15 cellular contexts compared by ENCODE assay signal in genomic region chr17:59026176-59026939, GRCh38.
DNase-seq lines count a peak whose midpoint lies in the region; ATAC-seq, FAIRE-seq and TF ChIP-seq lines count a peak whose summit lies in the region.
"Had no signal": no experiment of that assay in that cellular context is flagged by ENCODE, and none has a peak within 500 bp of the region (broad histone marks: within the 10 kb centered on the region; RNA-seq: fewer than 3 reads in every experiment).

No MANE protein-coding gene starts in this region.

- H3K36me3 Mint-ChIP-seq in central memory CD8-positive, alpha-beta T cell (ENCODE audit: insufficient read depth) = peaks cover 23% of the 10 kb centered on the region
- peaks cover 0 to 49% (median 4%) of the 10 kb centered on the region in 3 donors for H3K36me3 Mint-ChIP-seq in naive thymus-derived CD8-positive, alpha-beta T cell
- peaks cover 20% of the 10 kb centered on the region for H3K36me3 Mint-ChIP-seq in activated CD8-positive, alpha-beta memory T cell treated with anti-CD3 and anti-CD28 coated beads, Interleukin-2, amount 10 ng/mL, durations not matched to agents 7 days and 5 days
- H3K36me3 Mint-ChIP-seq in mesothelial cell of epicardium = peaks cover 8% of the 10 kb centered on the region

- ATAC-seq in central memory CD8-positive, alpha-beta T cell (replicated peaks; ENCODE audit: extremely low read depth, poor library complexity, severe bottlenecking) = no peak
- ATAC-seq in naive thymus-derived CD8-positive, alpha-beta T cell = no peak
- ATAC-seq in activated CD8-positive, alpha-beta memory T cell treated with anti-CD3 and anti-CD28 coated beads, Interleukin-2, amount 10 ng/mL, durations not matched to agents 7 days and 5 days = no peak
- no peak for ATAC-seq in HG02763 (IDR thresholded peaks at IDR 0.05; ENCODE audit: unreplicated experiment)

- CTCF ChIA-PET in activated CD8-positive, alpha-beta memory T cell treated with anti-CD3 and anti-CD28 coated beads, Interleukin-2, amount 10 ng/mL, durations not matched to agents 7 days and 5 days (lab: Charles Lee) = no interaction called here

- POLR2A ChIA-PET in naive thymus-derived CD8-positive, alpha-beta T cell (lab: Charles Lee) = no interaction called here

- no peaks in the 10 kb centered on the region for H3K27me3 Mint-ChIP-seq in central memory CD8-positive, alpha-beta T cell
- H3K27me3 Mint-ChIP-seq in naive thymus-derived CD8-positive, alpha-beta T cell = no peaks in the 10 kb centered on the region
- no peaks in the 10 kb centered on the region for H3K27me3 Mint-ChIP-seq in activated CD8-positive, alpha-beta memory T cell treated with anti-CD3 and anti-CD28 coated beads, Interleukin-2, amount 10 ng/mL, durations not matched to agents 7 days and 5 days
- no peaks in the 10 kb centered on the region for H3K27me3 Mint-ChIP-seq in mesothelial cell of epicardium (ENCODE audit: low read depth)
- H3K27me3 Mint-ChIP-seq: activated naive CD8-positive, alpha-beta T cell had no signal

- TF ChIP-seq POLR2A in H54 (IDR thresholded peaks at IDR 0.05; ENCODE audit: low read depth, low read length) = no peak

- DNase-seq in CD1c-positive myeloid dendritic cell (ENCODE audit: extremely low spot score) (peak; percentile 64), H54 (ENCODE audit: insufficient read length, low spot score) (no peak), mesothelial cell of epicardium (ENCODE audit: low spot score in 2 of 2, unreplicated experiment in 2 of 2) (no peak), 8988T (no peak)
- DNase-seq in central memory CD8-positive, alpha-beta T cell (ENCODE audit: low spot score in 2 of 2) = no peak
- no peak for DNase-seq in naive thymus-derived CD8-positive, alpha-beta T cell
- DNase-seq in activated CD8-positive, alpha-beta memory T cell treated with anti-CD3 and anti-CD28 coated beads, Interleukin-2, amount 10 ng/mL, durations not matched to agents 7 days and 5 days = no peak
- DNase-seq: activated CD4-positive, alpha-beta T cell treated with anti-CD3 and anti-CD28 coated beads for 1 hour; kidney glomerular epithelial cell; NCI-H1694 treated with DMSO at 0.1 percent for 48 hours; right lobe of liver; stimulated activated CD4-positive, alpha-beta T cell treated with anti-CD3 and anti-CD28 coated beads, Interleukin-1b, Interleukin-23, amount 100 ng/mL, for 48 hours; T-helper 9 cell had no signal

- H3K4me3 Mint-ChIP-seq in central memory CD8-positive, alpha-beta T cell = no peak overlapping the region
- H3K4me3 Mint-ChIP-seq in naive thymus-derived CD8-positive, alpha-beta T cell = no peak overlapping the region
- no peak overlapping the region for H3K4me3 Mint-ChIP-seq in activated CD8-positive, alpha-beta memory T cell treated with anti-CD3 and anti-CD28 coated beads, Interleukin-2, amount 10 ng/mL, durations not matched to agents 7 days and 5 days
- H3K4me3 Mint-ChIP-seq in mesothelial cell of epicardium = no peak overlapping the region
- H3K4me3 Mint-ChIP-seq: activated naive CD8-positive, alpha-beta T cell had no signal

- no peaks in the 10 kb centered on the region for H3K4me1 Mint-ChIP-seq in central memory CD8-positive, alpha-beta T cell
- H3K4me1 Mint-ChIP-seq in naive thymus-derived CD8-positive, alpha-beta T cell = peaks cover 2 to 8% (median 4%) of the 10 kb centered on the region in 4 donors
- peaks cover 7% of the 10 kb centered on the region for H3K4me1 Mint-ChIP-seq in activated CD8-positive, alpha-beta memory T cell treated with anti-CD3 and anti-CD28 coated beads, Interleukin-2, amount 10 ng/mL, durations not matched to agents 7 days and 5 days
- no peaks in the 10 kb centered on the region for H3K4me1 Mint-ChIP-seq in mesothelial cell of epicardium

- H3K27ac Mint-ChIP-seq in central memory CD8-positive, alpha-beta T cell (ENCODE audit: low read depth) = peak overlapping the region; percentile 18
- peak overlapping the region in 6 of 10 donors; percentile 4 to 61 (median 36) for H3K27ac Mint-ChIP-seq in naive thymus-derived CD8-positive, alpha-beta T cell
- H3K27ac Mint-ChIP-seq in activated CD8-positive, alpha-beta memory T cell treated with anti-CD3 and anti-CD28 coated beads, Interleukin-2, amount 10 ng/mL, durations not matched to agents 7 days and 5 days = no peak overlapping the region
- H3K27ac Mint-ChIP-seq in mesothelial cell of epicardium = no peak overlapping the region
- H3K27ac Mint-ChIP-seq: activated naive CD8-positive, alpha-beta T cell had no signal

- no peak for TF ChIP-seq CTCF in mesothelial cell of epicardium (IDR thresholded peaks at IDR 0.05; ENCODE audit: unreplicated experiment)

- peak; percentile 36 for FAIRE-seq in H54 (lab: Jason Lieb, UNC)

- no peaks in the 10 kb centered on the region for H3K9me3 Mint-ChIP-seq in central memory CD8-positive, alpha-beta T cell
- H3K9me3 Mint-ChIP-seq in naive thymus-derived CD8-positive, alpha-beta T cell = no peaks in the 10 kb centered on the region
- H3K9me3 Mint-ChIP-seq in activated CD8-positive, alpha-beta memory T cell treated with anti-CD3 and anti-CD28 coated beads, Interleukin-2, amount 10 ng/mL, durations not matched to agents 7 days and 5 days (ENCODE audit: low read depth) = peaks cover under 1% of the 10 kb centered on the region
- peaks cover 1% of the 10 kb centered on the region for H3K9me3 Mint-ChIP-seq in mesothelial cell of epicardium

Comparison
In these comparisons a context has a peak if more than half of its experiments do, and no peak if none do; other contexts are left out.
1. H3K27ac Mint-ChIP-seq: peak in central memory CD8-positive, alpha-beta T cell (single experiment) and naive thymus-derived CD8-positive, alpha-beta T cell (6 of 10); none in activated CD8-positive, alpha-beta memory T cell treated with anti-CD3 and anti-CD28 coated beads, Interleukin-2, amount 10 ng/mL, durations not matched to agents 7 days and 5 days (single experiment) and mesothelial cell of epicardium (single experiment).